ENCODE assay signal across 1 cellular context in the genomic region with DNA sequence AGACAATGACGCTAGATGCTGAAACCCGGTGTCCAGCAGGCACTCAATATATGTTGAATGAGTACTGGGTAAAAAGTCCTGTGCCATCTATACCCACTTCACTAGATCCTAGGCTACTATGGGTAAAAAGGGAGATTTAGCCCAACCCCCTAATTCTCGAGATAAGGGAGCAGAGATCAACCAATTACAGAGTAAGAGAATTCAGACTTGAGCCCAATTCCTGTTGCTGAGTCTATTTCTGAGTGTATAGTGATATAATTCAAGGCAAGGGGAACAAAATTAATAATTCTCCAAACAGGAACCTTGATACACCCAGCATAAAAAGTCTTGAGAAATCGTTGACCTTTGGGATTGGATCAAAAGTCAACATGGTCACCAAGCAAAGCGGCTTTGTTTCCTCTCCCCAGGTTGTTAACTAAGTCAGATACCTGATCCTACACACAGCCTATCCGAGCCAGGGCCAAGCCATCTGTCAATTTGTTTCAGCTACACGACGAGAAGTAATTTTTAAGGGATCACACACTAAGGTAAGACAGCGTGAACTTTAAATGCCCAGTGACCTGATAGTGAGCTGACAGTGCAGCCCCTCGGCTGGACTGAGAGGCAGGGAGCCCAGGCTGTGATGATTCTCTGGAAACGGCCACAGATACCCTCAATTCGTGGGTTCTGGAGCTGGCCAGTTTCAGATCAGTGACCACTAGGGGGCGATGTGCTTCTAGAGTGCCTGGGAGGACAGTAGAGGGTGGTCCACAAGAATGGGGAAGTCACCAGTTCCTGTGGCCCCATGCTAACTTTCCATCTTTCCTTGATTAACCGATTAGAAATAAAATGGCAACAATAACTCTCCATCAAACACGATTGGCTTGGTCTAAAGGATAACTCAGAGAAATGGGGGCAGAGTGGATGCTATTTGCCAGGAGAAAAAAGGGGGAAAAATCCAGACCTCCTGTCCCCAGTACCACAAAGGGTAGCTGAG.
TF ChIP-seq lines count a peak whose summit lies in the region.

No MANE protein-coding gene starts in this region.

TF ChIP-seq in HEK293, 187 proteins besides CTCF, POLR2A, EP300 and RAD21 (continued from another document):
- TF ChIP-seq, protein P1, sequence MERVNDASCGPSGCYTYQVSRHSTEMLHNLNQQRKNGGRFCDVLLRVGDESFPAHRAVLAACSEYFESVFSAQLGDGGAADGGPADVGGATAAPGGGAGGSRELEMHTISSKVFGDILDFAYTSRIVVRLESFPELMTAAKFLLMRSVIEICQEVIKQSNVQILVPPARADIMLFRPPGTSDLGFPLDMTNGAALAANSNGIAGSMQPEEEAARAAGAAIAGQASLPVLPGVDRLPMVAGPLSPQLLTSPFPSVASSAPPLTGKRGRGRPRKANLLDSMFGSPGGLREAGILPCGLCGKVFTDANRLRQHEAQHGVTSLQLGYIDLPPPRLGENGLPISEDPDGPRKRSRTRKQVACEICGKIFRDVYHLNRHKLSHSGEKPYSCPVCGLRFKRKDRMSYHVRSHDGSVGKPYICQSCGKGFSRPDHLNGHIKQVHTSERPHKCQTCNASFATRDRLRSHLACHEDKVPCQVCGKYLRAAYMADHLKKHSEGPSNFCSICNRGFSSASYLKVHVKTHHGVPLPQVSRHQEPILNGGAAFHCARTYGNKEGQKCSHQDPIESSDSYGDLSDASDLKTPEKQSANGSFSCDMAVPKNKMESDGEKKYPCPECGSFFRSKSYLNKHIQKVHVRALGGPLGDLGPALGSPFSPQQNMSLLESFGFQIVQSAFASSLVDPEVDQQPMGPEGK (tag by site-specific recombination; IDR thresholded peaks at IDR 0.05) = 0 out of 2 replicates have a peak, but pooled peaks have one; percentile 17
- TF ChIP-seq ZNF2 (tag by site-specific recombination; IDR thresholded peaks at IDR 0.05) (peak; percentile 54; the same call in 1 of the 2 replicates), ZNF654 (tag by site-specific recombination; IDR thresholded peaks at IDR 0.05; ENCODE audit: low read depth) (peak; percentile 68), ZNF561 (tag by site-specific recombination; IDR thresholded peaks at IDR 0.05; ENCODE audit: borderline replicate concordance) (peak; percentile 41; the same call in 1 of the 2 replicates), ZNF843 (tag by site-specific recombination; IDR thresholded peaks at IDR 0.05) (no peak)
- TF ChIP-seq, protein P2, sequence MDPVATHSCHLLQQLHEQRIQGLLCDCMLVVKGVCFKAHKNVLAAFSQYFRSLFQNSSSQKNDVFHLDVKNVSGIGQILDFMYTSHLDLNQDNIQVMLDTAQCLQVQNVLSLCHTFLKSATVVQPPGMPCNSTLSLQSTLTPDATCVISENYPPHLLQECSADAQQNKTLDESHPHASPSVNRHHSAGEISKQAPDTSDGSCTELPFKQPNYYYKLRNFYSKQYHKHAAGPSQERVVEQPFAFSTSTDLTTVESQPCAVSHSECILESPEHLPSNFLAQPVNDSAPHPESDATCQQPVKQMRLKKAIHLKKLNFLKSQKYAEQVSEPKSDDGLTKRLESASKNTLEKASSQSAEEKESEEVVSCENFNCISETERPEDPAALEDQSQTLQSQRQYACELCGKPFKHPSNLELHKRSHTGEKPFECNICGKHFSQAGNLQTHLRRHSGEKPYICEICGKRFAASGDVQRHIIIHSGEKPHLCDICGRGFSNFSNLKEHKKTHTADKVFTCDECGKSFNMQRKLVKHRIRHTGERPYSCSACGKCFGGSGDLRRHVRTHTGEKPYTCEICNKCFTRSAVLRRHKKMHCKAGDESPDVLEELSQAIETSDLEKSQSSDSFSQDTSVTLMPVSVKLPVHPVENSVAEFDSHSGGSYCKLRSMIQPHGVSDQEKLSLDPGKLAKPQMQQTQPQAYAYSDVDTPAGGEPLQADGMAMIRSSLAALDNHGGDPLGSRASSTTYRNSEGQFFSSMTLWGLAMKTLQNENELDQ (tag by site-specific recombination; IDR thresholded peaks at IDR 0.05; ENCODE audit: low read depth) = no peak
